31 cellular contexts compared by ENCODE assay signal in the genomic region with DNA sequence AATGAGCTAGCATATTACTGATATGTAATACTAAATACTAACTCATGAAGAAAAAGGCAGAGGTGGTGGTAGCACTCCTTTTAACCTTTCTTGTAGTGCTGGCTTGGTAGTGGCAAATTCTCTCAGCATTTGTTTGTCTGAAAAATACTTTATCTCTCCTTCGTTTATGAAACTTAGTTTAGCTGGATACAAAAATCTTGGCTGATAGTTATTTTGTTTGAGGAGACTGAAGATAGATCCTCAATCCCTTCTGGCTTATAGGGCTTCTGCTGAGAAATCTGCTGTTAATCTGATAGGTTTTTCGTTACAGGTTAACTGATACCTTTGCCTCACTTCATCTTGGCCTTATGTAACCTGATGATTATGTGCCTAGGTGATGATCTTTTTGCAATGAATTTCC.
DNase-seq lines count a peak whose midpoint lies in the region; ATAC-seq, FAIRE-seq and TF ChIP-seq lines count a peak whose summit lies in the region.
"Had no signal": no experiment of that assay in that cellular context is flagged by ENCODE, and none has a peak within 500 bp of the region (broad histone marks: within the 10 kb centered on the region; RNA-seq: fewer than 3 reads in every experiment).

No MANE protein-coding gene starts in this region.

- TF ChIP-seq CTCF in HepG2 (CRISPR knock-in tag; IDR thresholded peaks at IDR 0.05) (no peak), right lobe of liver (IDR thresholded peaks at IDR 0.05) (no peak), HEK293 (tag by site-specific recombination; IDR thresholded peaks at IDR 0.05) (no peak), K562 (IDR thresholded peaks at IDR 0.05 in 2 of 3, conservative IDR thresholded peaks at IDR 0.05 in 1 of 3; ENCODE audit: insufficient read depth in 2 of 3, low read depth in 1 of 3, low read length in 3 of 3) (no peak)

- H3K9ac ChIP-seq in HepG2 (ENCODE audit: insufficient read depth, low read depth, low read length), result no peak overlapping the region
- H3K9ac ChIP-seq in K562 (ENCODE audit: insufficient read depth in 1 of 2, low read depth in 2 of 2, low read length in 2 of 2), result no peak overlapping the region
- H3K9ac ChIP-seq: BLaER1; BLaER1 treated with 17β-estradiol and CSF1 and Interleukin-3, amounts not matched to agents 10 nM and 100 nM had no signal

- H3K4me1 ChIP-seq in HepG2 (ENCODE audit: insufficient read depth, low read length), result peaks cover 11% of the 10 kb centered on the region
- no peaks in the 10 kb centered on the region for H3K4me1 ChIP-seq in right lobe of liver
- H3K4me1 ChIP-seq in HEK293 (ENCODE audit: control insufficient read depth, insufficient read depth, low read length), result peaks cover 9% of the 10 kb centered on the region
- H3K4me1 ChIP-seq in K562 (replicated peaks in 1 of 2; ENCODE audit: control insufficient read depth in 2 of 2, insufficient read depth in 2 of 2, low read length in 2 of 2), result no peaks in the 10 kb centered on the region
- H3K4me1 ChIP-seq: BE2C; BLaER1; BLaER1 treated with 17β-estradiol and CSF1 and Interleukin-3, amounts not matched to agents 10 nM and 100 nM; Caco-2 had no signal

- in situ Hi-C loops in HepG2 (cut with HindIII; ENCODE audit: extremely low pct_ligation_motif_present, low pct_unique_long_range_greater_than_20kb) (no loop called here), K562 (cut with MboI) (no loop called here)

- BruUV-seq in HepG2 (replicated peaks; lab: Mats Ljungman, UMichigan), result no TSS peak
- no TSS peak for BruUV-seq in K562 (replicated peaks; lab: Mats Ljungman, UMichigan)

- ATAC-seq in HepG2 (no peak), right lobe of liver (no peak), K562 (no peak)
- ATAC-seq: A549; CD8-positive, alpha-beta T cell had no signal

- H3K4me2 ChIP-seq in HepG2 (ENCODE audit: low read depth, low read length) (no peak overlapping the region), K562 (ENCODE audit: insufficient read depth, low read length) (no peak overlapping the region)
- H3K4me2 ChIP-seq: A549; BLaER1; BLaER1 treated with 17β-estradiol and CSF1 and Interleukin-3, amounts not matched to agents 10 nM and 100 nM had no signal

- no peak for TF ChIP-seq EP300 in HepG2 (IDR thresholded peaks at IDR 0.05; ENCODE audit: low read depth in 2 of 2, low read length in 2 of 2)
- no peak for TF ChIP-seq EP300 in HepG2 (CRISPR knock-in tag; IDR thresholded peaks at IDR 0.05; ENCODE audit: borderline replicate concordance)
- TF ChIP-seq EP300 in K562 (IDR thresholded peaks at IDR 0.05; ENCODE audit: low read length), result no peak

- DNase-seq in HepG2 (ENCODE audit: low spot score) (no peak), right lobe of liver (no peak), K562 (ENCODE audit: extremely low read depth in 1 of 4, low spot score in 3 of 4) (no peak), hippocampal formation (lab: John Stamatoyannopoulos, UW) (no peak), medulla oblongata (ENCODE audit: extremely low spot score) (no peak)
- DNase-seq: 8988T; ACHN; AML-193; BE2C; C1 segment of cervical spinal cord; Caco-2; Calu3; CD4-positive, alpha-beta memory T cell; CD4-positive, alpha-beta T cell; CD4-positive, CD25-positive, alpha-beta regulatory T cell; CD8-positive, alpha-beta memory T cell; CD8-positive, alpha-beta T cell; COR-L47; DMS 273 treated with DMSO at 0.1 percent for 48 hours; DMS153; DMS53; DMS79; DMS79 treated with DMSO at 0.1 percent for 48 hours; DND-41; EL had no signal

- TF ChIP-seq POLR2A in HepG2 (IDR thresholded peaks at IDR 0.05; ENCODE audit: insufficient read depth in 1 of 2, low read depth in 2 of 2, low read length in 2 of 2) (no peak), right lobe of liver (IDR thresholded peaks at IDR 0.05) (no peak), K562 (conservative IDR thresholded peaks at IDR 0.05) (no peak)

- H3K4me3 ChIP-seq in HepG2 (replicated peaks in 1 of 3; ENCODE audit: insufficient read depth in 1 of 3, low read depth in 2 of 3, low read length in 3 of 3) (no peak overlapping the region), right lobe of liver (no peak overlapping the region), HEK293 (ENCODE audit: low read depth, low read length) (no peak overlapping the region), K562 (no peak overlapping the region)
- H3K4me3 ChIP-seq: A549; BLaER1; BLaER1 treated with 17β-estradiol and CSF1 and Interleukin-3, amounts not matched to agents 10 nM and 100 nM had no signal

- H3K79me2 ChIP-seq in HepG2 (ENCODE audit: insufficient read depth, low read length), result no peaks in the 10 kb centered on the region
- H3K79me2 ChIP-seq in K562 (ENCODE audit: control insufficient read depth, insufficient read depth, low read length), result no peaks in the 10 kb centered on the region

- no peaks in the 10 kb centered on the region for H4K20me1 ChIP-seq in HepG2 (ENCODE audit: insufficient read depth, low read length)
- H4K20me1 ChIP-seq in K562 (replicated peaks; ENCODE audit: control insufficient read depth, insufficient read depth, low read length), result no peaks in the 10 kb centered on the region
- H4K20me1 ChIP-seq: BLaER1; BLaER1 treated with 17β-estradiol and CSF1 and Interleukin-3, amounts not matched to agents 10 nM and 100 nM had no signal

- H2AFZ ChIP-seq in HepG2 (ENCODE audit: low read length) (no peak overlapping the region), K562 (ENCODE audit: low read depth, low read length) (no peak overlapping the region)

- CTCF ChIA-PET in HepG2 (lab: Yijun Ruan, JAX; ENCODE audit: low intra/inter-chr PET ratio, low total read pairs), result no interaction called here
- CTCF ChIA-PET in HEK293 (lab: Yijun Ruan, JAX), result interaction anchor here (1.1 kb wide), 1 partner anchor 124 kb away, joined by 5 read pairs; no protein-coding TSS in a partner anchor
- CTCF ChIA-PET in K562 (lab: Yijun Ruan, JAX; ENCODE audit: low intra/inter-chr PET ratio), result no interaction called here

- WGBS in HepG2 (ENCODE audit: low lambda C conversion rate), result 95% methylated on average over 2 of the region's 2 CpGs
- 49% methylated on average over 2 of the region's 2 CpGs for WGBS in right lobe of liver (ENCODE audit: insufficient coverage, low coverage, low lambda C conversion rate, missing lambda C conversion rate)
- 0% methylated on average over 2 of the region's 2 CpGs for WGBS in K562 (ENCODE audit: insufficient coverage, low coverage, missing lambda C conversion rate)

- H3K27ac ChIP-seq in HepG2 (ENCODE audit: extremely low read length, insufficient read depth, low read length) (no peak overlapping the region), right lobe of liver (no peak overlapping the region), HEK293 (ENCODE audit: extremely low read depth, low read depth, low read length) (no peak overlapping the region), K562 (ENCODE audit: extremely low read depth, low read depth, low read length) (no peak overlapping the region)
- H3K27ac ChIP-seq: 22Rv1; A549; BLaER1; BLaER1 treated with 17β-estradiol and CSF1 and Interleukin-3, amounts not matched to agents 10 nM and 100 nM; C4-2B had no signal

- FAIRE-seq in HepG2 (lab: Jason Lieb, UNC) (no peak), K562 (lab: Jason Lieb, UNC) (no peak)
- FAIRE-seq: A549 had no signal

- no peaks in the 10 kb centered on the region for H3K27me3 ChIP-seq in HepG2 (ENCODE audit: control insufficient read depth in 1 of 2, insufficient read depth in 2 of 2, low read length in 2 of 2)
- no peaks in the 10 kb centered on the region for H3K27me3 ChIP-seq in right lobe of liver
- no peaks in the 10 kb centered on the region for H3K27me3 ChIP-seq in K562 (ENCODE audit: control insufficient read depth in 2 of 2, insufficient read depth in 2 of 2, low read length in 2 of 2)
- H3K27me3 ChIP-seq: BE2C; BLaER1; BLaER1 treated with 17β-estradiol and CSF1 and Interleukin-3, amounts not matched to agents 10 nM and 100 nM had no signal

- intact Hi-C loops in HepG2 (cut with micrococcal nuclease; ENCODE audit: unreplicated experiment), result no loop called here
- intact Hi-C loops in right lobe of liver (cut with DNase I), result no loop called here
- intact Hi-C loops in K562 (cut with micrococcal nuclease), result no loop called here

- peaks cover 11% of the 10 kb centered on the region for H3K9me3 ChIP-seq in HepG2 (ENCODE audit: low read length)
- H3K9me3 ChIP-seq in right lobe of liver, result peaks cover 0 to 5% (median 0%) of the 10 kb centered on the region in 4 donors
- no peaks in the 10 kb centered on the region for H3K9me3 ChIP-seq in HEK293 (ENCODE audit: control insufficient read depth, insufficient read depth, low read depth, low read length)
- H3K9me3 ChIP-seq in K562 (replicated peaks; ENCODE audit: control insufficient read depth, insufficient read depth, low read depth, low read length), result no peaks in the 10 kb centered on the region
- H3K9me3 ChIP-seq: BE2C had no signal

- H3K36me3 ChIP-seq in HepG2 (replicated peaks in 1 of 2; ENCODE audit: control insufficient read depth in 1 of 2, insufficient read depth in 2 of 2, low read length in 2 of 2) (no peaks in the 10 kb centered on the region), right lobe of liver (no peaks in the 10 kb centered on the region), HEK293 (ENCODE audit: control insufficient read depth in 2 of 2, insufficient read depth in 1 of 2, low read length in 2 of 2) (no peaks in the 10 kb centered on the region), K562 (ENCODE audit: control insufficient read depth, insufficient read depth, low read length) (no peaks in the 10 kb centered on the region)
- H3K36me3 ChIP-seq: BE2C, BLaER1 had no signal

- H3K9me1 ChIP-seq in K562 (ENCODE audit: control insufficient read depth, insufficient read depth, low read length), result no peaks in the 10 kb centered on the region

- POLR2A ChIA-PET in HepG2 (lab: Yijun Ruan, JAX) (no interaction called here), HEK293 (lab: Yijun Ruan, JAX) (no interaction called here), K562 (lab: Yijun Ruan, JAX) (no interaction called here)

- TF ChIP-seq RAD21 in HepG2 (CRISPR knock-in tag; IDR thresholded peaks at IDR 0.05) (no peak), K562 (CRISPR knock-in tag; conservative IDR thresholded peaks at IDR 0.05 in 1 of 2, IDR thresholded peaks at IDR 0.05 in 1 of 2) (no peak)

TF ChIP-seq in HEK293, 187 proteins besides CTCF, POLR2A, EP300 and RAD21 (continues in another document):
- TF ChIP-seq ZNF211 (tag by site-specific recombination; IDR thresholded peaks at IDR 0.05; ENCODE audit: low read depth), result no peak
- no peak for TF ChIP-seq ZNF626 (tag by site-specific recombination; IDR thresholded peaks at IDR 0.05)
- no peak for TF ChIP-seq ZNF792 (tag by site-specific recombination; IDR thresholded peaks at IDR 0.05)
- no peak for TF ChIP-seq ZNF514 (tag by site-specific recombination; IDR thresholded peaks at IDR 0.05)
- no peak for TF ChIP-seq ZBTB17 (tag by site-specific recombination; IDR thresholded peaks at IDR 0.05)
- no peak for TF ChIP-seq OVOL3 (tag by site-specific recombination; IDR thresholded peaks at IDR 0.05)

TF ChIP-seq in K562, 482 proteins besides CTCF, POLR2A, EP300 and RAD21:
- TF ChIP-seq YBX1 (IDR thresholded peaks at IDR 0.05), result no peak
- peak; percentile 82 for TF ChIP-seq ZFP1 (CRISPR knock-in tag; IDR thresholded peaks at IDR 0.05)
